15 cellular contexts compared by ENCODE assay signal in the genomic region with DNA sequence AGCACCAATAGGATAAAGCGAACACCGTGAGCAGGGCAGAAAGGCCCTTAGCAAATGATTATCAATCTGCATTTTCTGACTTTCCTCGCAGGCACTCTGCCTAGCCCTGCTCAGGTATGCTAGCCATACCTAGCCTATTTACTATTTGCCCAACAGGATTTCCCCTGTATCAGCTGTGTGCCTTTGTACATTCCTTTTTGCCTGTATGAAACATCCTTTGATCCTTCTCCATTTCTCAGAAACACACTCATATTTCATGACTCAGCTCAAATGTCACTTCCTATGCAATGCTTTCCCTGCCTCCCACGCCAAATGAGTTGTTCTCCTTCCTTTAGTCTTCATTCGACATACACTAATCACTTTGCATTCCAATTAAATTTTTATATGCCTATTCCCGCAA. TPM values are rescaled to one million over a fixed set of nuclear protein-coding genes. Genes with fewer than 3 reads are reported as not detected.
DNase-seq lines count a peak whose midpoint lies in the region; ATAC-seq, FAIRE-seq and TF ChIP-seq lines count a peak whose summit lies in the region.
"Had no signal": no experiment of that assay in that cellular context is flagged by ENCODE, and none has a peak within 500 bp of the region (broad histone marks: within the 10 kb centered on the region; RNA-seq: fewer than 3 reads in every experiment).

No MANE protein-coding gene starts in this region.

- BruUV-seq in PC-9 (replicated peaks; lab: Mats Ljungman, UMichigan) = no TSS peak

- no peaks in the 10 kb centered on the region for H3K27me3 ChIP-seq in PC-9 (ENCODE audit: insufficient read depth, low read depth)
- no peaks in the 10 kb centered on the region for H3K27me3 ChIP-seq in pancreas
- H3K27me3 ChIP-seq: sigmoid colon had no signal

- CTCF ChIA-PET in PC-9 (lab: Charles Lee) = interaction anchor here (0.7 kb wide), 1 partner anchor 13 kb away, joined by 4 read pairs; no protein-coding TSS in a partner anchor

- no peaks in the 10 kb centered on the region for H4K20me1 ChIP-seq in PC-9 (ENCODE audit: insufficient read depth)

- H3K4me3 ChIP-seq in PC-9 = peak overlapping the region; percentile 4; the same call in 1 of the 2 replicates
- no peak overlapping the region for H3K4me3 ChIP-seq in pancreas
- H3K4me3 ChIP-seq: sigmoid colon had no signal

- POLR2A ChIA-PET in PC-9 (lab: Charles Lee; ENCODE audit: unreplicated experiment) = interaction anchor here (0.6 to 1.0 kb wide), 2 partner anchors 12 to 1268 kb away, joined by 4 to 9 read pairs; no protein-coding TSS in a partner anchor

- H2AFZ ChIP-seq in PC-9 = no peak overlapping the region; the same call in 1 of the 2 replicates

- H3K36me3 ChIP-seq in PC-9 (ENCODE audit: low read depth) (no peaks in the 10 kb centered on the region), pancreas (no peaks in the 10 kb centered on the region)
- H3K36me3 ChIP-seq: sigmoid colon had no signal

- no peaks in the 10 kb centered on the region for H3K79me2 ChIP-seq in PC-9 (ENCODE audit: low read depth)

- 42 to 53% methylated on average over 6 of the region's 6 CpGs for WGBS in pancreas, 2 donors

- no peak for FAIRE-seq in pancreas (lab: Jason Lieb, UNC)
- no peak for FAIRE-seq in GM19239 (lab: Jason Lieb, UNC)
- FAIRE-seq: GM18507 had no signal

- H3K9me3 ChIP-seq in PC-9 (ENCODE audit: insufficient read depth, low read depth) (no peaks in the 10 kb centered on the region; the same call in 1 of the 2 replicates), pancreas (no peaks in the 10 kb centered on the region)
- H3K9me3 ChIP-seq: sigmoid colon had no signal

- H3K4me2 ChIP-seq in PC-9 = peak overlapping the region; percentile 53

- no peaks in the 10 kb centered on the region for H3K9me2 ChIP-seq in PC-9 (ENCODE audit: insufficient read depth)

- DNase-seq in EL (peak; percentile 74), PC-9 (peak; percentile 52 to 89), epithelial cell of prostate (ENCODE audit: low read depth, low spot score) (peak; percentile 93), pancreas (no peak), GM19239 (ENCODE audit: insufficient read length, low spot score) (no peak)
- DNase-seq in activated naive CD4-positive, alpha-beta T cell treated with anti-CD3 and anti-CD28 coated beads, Interleukin-2, amount 50 U/mL, for 16 hours = no peak
- DNase-seq: activated CD8-positive, alpha-beta memory T cell treated with anti-CD3 and anti-CD28 coated beads for 24 hours; DMS153; H9; SHP77; sigmoid colon; stimulated activated CD8-positive, alpha-beta memory T cell treated with anti-CD3 and anti-CD28 coated beads, Interleukin-4, amount 100 ng/mL, for 48 hours had no signal

- H3K27ac ChIP-seq in PC-9 (peak overlapping the region; percentile 83), epithelial cell of prostate (peak overlapping the region; percentile 98), pancreas (no peak overlapping the region)

- peaks cover 44% of the 10 kb centered on the region for H3K4me1 ChIP-seq in PC-9 (replicated peaks; ENCODE audit: insufficient read depth)
- H3K4me1 ChIP-seq in pancreas = no peaks in the 10 kb centered on the region

- no peak for TF ChIP-seq CTCF in PC-9 (conservative IDR thresholded peaks at IDR 0.05)
- TF ChIP-seq CTCF in pancreas (IDR thresholded peaks at IDR 0.05) = no peak

- intact Hi-C loops in PC-9 (cut with micrococcal nuclease; ENCODE audit: unreplicated experiment) = loop anchor here (1.0 to 10.0 kb wide), 5 partner anchors 37 to 327 kb away; a partner anchor contains a TSS
- intact Hi-C loops in pancreas (cut with DNase I) = no loop called here

- ATAC-seq in pancreas = peak in 3 of 4 donors; percentile 8 to 69 (median 17)
- no peak for ATAC-seq in HG03108 (IDR thresholded peaks at IDR 0.05; ENCODE audit: unreplicated experiment)
- no peak for ATAC-seq in GM21529 (IDR thresholded peaks at IDR 0.05; ENCODE audit: unreplicated experiment)

- peaks cover 21% of the 10 kb centered on the region; the same call in 1 of the 2 replicates for H3F3A ChIP-seq in PC-9 (ENCODE audit: insufficient read depth, low read depth)

RNA-seq across cellular contexts. Expression of a gene that starts 37.2 kb away (rescaled TPM):
- total RNA-seq in PC-9 (2021) = 28.6 and 32.4 TPM in 2 replicates
- total RNA-seq in pancreas = 1 to 10 TPM in 2 of 6 donors, under 1 TPM in 4; 0.25 to 6.4 (median 0.53) TPM
- polyA plus RNA-seq in pancreas = under 1 TPM; 0.34 to 0.52 TPM

Comparison
In these comparisons a context has a peak if more than half of its experiments do, and no peak if none do; other contexts are left out.
1. DNase-seq: peak in EL (single experiment), PC-9 (2 of 2) and epithelial cell of prostate (single experiment); none in pancreas (0 of 6), GM19239 (single experiment) and activated naive CD4-positive, alpha-beta T cell treated with anti-CD3 and anti-CD28 coated beads, Interleukin-2, amount 50 U/mL, for 16 hours (single experiment).
2. H3K27ac ChIP-seq: peak in PC-9 (single experiment) and epithelial cell of prostate (single experiment); none in pancreas (0 of 4).
3. ATAC-seq: peak in pancreas (3 of 4); none in HG03108 (single experiment) and GM21529 (single experiment).